In genomic region chr20:54570561-54570960, GRCh38 we compare ENCODE assay signal across 31 cellular contexts.
"Had no signal": no experiment of that assay in that cellular context is flagged by ENCODE, and none has a peak within 500 bp of the region (broad histone marks: within the 10 kb centered on the region; RNA-seq: fewer than 3 reads in every experiment).

No MANE protein-coding gene starts in this region.

- H3K27ac ChIP-seq: adrenal gland, body of pancreas, brain microvascular endothelial cell, breast epithelium, VCaP had no signal

- ATAC-seq: activated CD4-positive, alpha-beta T cell treated with anti-CD3 and anti-CD28 coated beads for 36 hours; activated CD8-positive, alpha-beta memory T cell treated with anti-CD3 and anti-CD28 coated beads, Interleukin-2, amount 10 ng/mL, durations not matched to agents 7 days and 5 days; activated CD8-positive, alpha-beta T cell treated with anti-CD3 and anti-CD28 coated beads, Interleukin-2, amount 10 ng/mL, durations not matched to agents 7 days and 5 days; activated naive CD4-positive, alpha-beta T cell treated with anti-CD3 and anti-CD28 coated beads, Interleukin-2, amount 50 U/mL, for 72 hours; body of pancreas had no signal

- H3K4me3 ChIP-seq: adrenal gland, body of pancreas, breast epithelium had no signal

- DNase-seq: activated B cell treated with CpG ODN at 0.5 μM for 24 hours; activated CD4-positive, alpha-beta memory T cell treated with anti-CD3 and anti-CD28 coated beads, Interleukin-2, amount 10 ng/mL, durations not matched to agents 7 days and 5 days; activated CD4-positive, alpha-beta T cell treated with anti-CD3 and anti-CD28 coated beads for 1 hour; activated CD4-positive, alpha-beta T cell treated with anti-CD3 and anti-CD28 coated beads for 36 hours; activated CD4-positive, alpha-beta T cell treated with anti-CD3 and anti-CD28 coated beads for 48 hours; activated CD4-positive, alpha-beta T cell treated with anti-CD3 and anti-CD28 coated beads, Interleukin-2, amount 10 ng/mL, durations not matched to agents 7 days and 5 days; activated CD4-positive, alpha-beta T cell treated with anti-CD3 and anti-CD28 coated beads, Interleukin-2, amount 50 U/mL, for 48 hours; activated CD8-positive, alpha-beta memory T cell treated with anti-CD3 and anti-CD28 coated beads for 24 hours; activated CD8-positive, alpha-beta memory T cell treated with anti-CD3 and anti-CD28 coated beads, Interleukin-2, amount 10 ng/mL, durations not matched to agents 7 days and 5 days; activated CD8-positive, alpha-beta memory T cell treated with anti-CD3 and anti-CD28 coated beads, Interleukin-2, amount 50 U/mL, for 48 hours; activated CD8-positive, alpha-beta T cell treated with anti-CD3 and anti-CD28 coated beads, Interleukin-2, amount 10 ng/mL, durations not matched to agents 7 days and 5 days; activated effector memory CD4-positive, alpha-beta T cell treated with Interleukin-2 at 50 U/mL for 16 hours; activated gamma-delta T cell; activated naive CD4-positive, alpha-beta T cell treated with anti-CD3 and anti-CD28 coated beads for 36 hours; activated naive CD4-positive, alpha-beta T cell treated with anti-CD3 and anti-CD28 coated beads, Interleukin-2, amount 50 U/mL, for 16 hours; activated naive CD8-positive, alpha-beta T cell treated with anti-CD3 and anti-CD28 coated beads for 36 hours; activated T-cell treated with anti-CD3 and anti-CD28 coated beads, Interleukin-2, amount 50 U/mL, for 24 hours; activated T-cell treated with anti-CD3 and anti-CD28 coated beads, Interleukin-2, amount 50 U/mL, for 48 hours; adrenal gland; amniotic stem cell; aorta; body of pancreas; brain microvascular endothelial cell; central memory CD4-positive, alpha-beta T cell; SW 1271; T-helper 1 cell; T-helper 2 cell; T-helper 9 cell had no signal

- H3K4me1 ChIP-seq: adrenal gland, body of pancreas, breast epithelium had no signal

- H3K27me3 ChIP-seq: adrenal gland, brain microvascular endothelial cell, breast epithelium had no signal

- H3K9me3 ChIP-seq: adrenal gland, body of pancreas, breast epithelium had no signal

- H3K36me3 ChIP-seq: adrenal gland, brain microvascular endothelial cell, breast epithelium had no signal
